ENCODE assay signal across 8 cellular contexts in the genomic region with DNA sequence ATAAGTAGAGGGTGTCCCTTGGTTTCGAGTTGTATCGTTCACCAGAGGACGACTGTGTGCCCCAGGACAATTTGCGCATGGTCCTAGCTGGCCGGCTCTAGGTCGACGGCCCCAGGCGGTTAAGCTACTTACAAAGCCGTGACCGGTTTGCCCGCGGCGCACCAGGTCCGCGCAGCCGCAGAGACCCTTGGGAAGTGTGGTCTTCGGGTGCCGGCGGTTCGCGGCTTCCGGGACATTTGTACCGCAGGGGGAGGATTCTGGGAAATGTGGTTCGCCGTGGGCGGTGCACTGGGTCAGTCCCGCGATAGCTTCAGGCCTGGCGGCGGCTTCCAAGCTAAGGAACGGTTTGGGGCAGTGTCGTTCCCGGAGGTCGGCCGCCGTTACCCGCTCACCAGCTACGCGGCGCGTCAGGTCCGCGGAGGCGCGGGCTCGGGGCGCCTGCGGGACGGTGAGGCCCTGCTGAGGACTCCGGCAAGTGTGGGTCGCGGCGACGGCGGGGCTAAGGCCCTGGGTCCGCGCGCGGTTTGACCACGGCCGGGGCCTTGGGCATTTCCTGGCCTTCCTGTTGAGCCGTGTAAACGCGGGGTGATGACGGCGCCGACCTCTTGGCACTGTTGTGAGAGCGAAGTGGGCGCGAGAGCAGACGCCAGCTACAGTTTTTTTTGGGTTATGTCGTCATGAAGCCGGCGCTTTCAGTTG. TPM values are rescaled to one million over a fixed set of nuclear protein-coding genes. Genes with fewer than 3 reads are reported as not detected.
DNase-seq lines count a peak whose midpoint lies in the region; TF ChIP-seq lines count a peak whose summit lies in the region.

A gene (plus strand): TSS at position 293 of the 699 bp plus-strand sequence. CDS start 1,127 bp downstream, outside the sequence.

- peaks cover 26 to 33% of the 10 kb centered on the region in 2 donors for H3K36me3 ChIP-seq in stomach smooth muscle (ENCODE audit: control insufficient read depth in 2 of 2, insufficient read depth in 2 of 2, low read length in 2 of 2)

- H3K27ac ChIP-seq in stomach smooth muscle (ENCODE audit: low read length): peak within 1 kb of the TSS; percentile 92

- no peaks in the 10 kb centered on the region for H3K27me3 ChIP-seq in stomach smooth muscle (ENCODE audit: control insufficient read depth in 1 of 2, insufficient read depth in 2 of 2, low read length in 2 of 2)

- H3K4me1 ChIP-seq in stomach smooth muscle (ENCODE audit: control insufficient read depth, insufficient read depth, low read length): peaks cover 12% of the 10 kb centered on the region

- DNase-seq in EL (peak; percentile 97), H4 (ENCODE audit: low spot score) (peak; percentile 99), LoVo (ENCODE audit: low spot score) (peak; percentile 95), SHP77 (lab: John Stamatoyannopoulos, UW) (peak; percentile 92 to 94), activated gamma-delta T cell (lab: John Stamatoyannopoulos, UW) (peak; percentile 87), fibroblast of the conjunctiva (ENCODE audit: low read depth) (peak; percentile 94), neural crest cell (ENCODE audit: low read depth, low spot score) (peak; percentile 89)

- peaks cover 33% of the 10 kb centered on the region for H3K4me1 Mint-ChIP-seq in neural crest cell

- no peak for TF ChIP-seq CTCF in neural crest cell (conservative IDR thresholded peaks at IDR 0.05)

- H3K27me3 Mint-ChIP-seq in neural crest cell (ENCODE audit: low read depth): peaks cover 6% of the 10 kb centered on the region

- H3K27ac Mint-ChIP-seq in neural crest cell (ENCODE audit: unreplicated experiment): peak within 1 kb of the TSS; percentile 99

- H3K9me3 Mint-ChIP-seq in neural crest cell: peaks cover 21% of the 10 kb centered on the region

- peaks cover 11 to 15% of the 10 kb centered on the region in 2 donors for H3K9me3 ChIP-seq in stomach smooth muscle (ENCODE audit: control insufficient read depth in 2 of 2, low read length in 2 of 2)

- H3K4me3 ChIP-seq in stomach smooth muscle (ENCODE audit: low read length in 2 of 2): peak within 1 kb of the TSS; percentile 88 to 95

- peak within 1 kb of the TSS; percentile 93 to 97 for H3K9ac ChIP-seq in stomach smooth muscle (ENCODE audit: low read length in 2 of 2)

- H3K4me3 Mint-ChIP-seq in neural crest cell: peak within 1 kb of the TSS; percentile 97

- peaks cover 47% of the 10 kb centered on the region for H3K36me3 Mint-ChIP-seq in neural crest cell (ENCODE audit: low read depth)

RNA-seq across cellular contexts. Expression of the gene that starts here (rescaled TPM):
- 15.7 and 27.7 TPM in 2 replicates for total RNA-seq in H4 (2014; rRNA removed; shearing (Covaris generic))
- total RNA-seq in neural crest cell: 36.7 and 37.0 TPM in 2 replicates

Comparison
In these comparisons a context has a peak if more than half of its experiments do, and no peak if none do; other contexts are left out.
1. Peak in every context shown above with its lines: DNase-seq, H3K4me3 ChIP-seq and H3K27ac ChIP-seq.